16 cellular contexts compared by ENCODE assay signal in genomic region chr3:52171577-52172261, GRCh38. TPM values are rescaled to one million over a fixed set of nuclear protein-coding genes. Genes with fewer than 3 reads are reported as not detected.
A peak's percentile ranks its signal among the peaks of the same experiment; 100 is the strongest.
DNase-seq lines count a peak whose midpoint lies in the region; ATAC-seq, FAIRE-seq and TF ChIP-seq lines count a peak whose summit lies in the region.
"Had no signal": no experiment of that assay in that cellular context is flagged by ENCODE, and none has a peak within 500 bp of the region (broad histone marks: within the 10 kb centered on the region; RNA-seq: fewer than 3 reads in every experiment).

No MANE protein-coding gene starts in this region.

- H3K9me3 Mint-ChIP-seq in nephron progenitor cell, result no peaks in the 10 kb centered on the region
- H3K9me3 Mint-ChIP-seq: mesothelial cell of epicardium had no signal

- peaks cover 7% of the 10 kb centered on the region for H3K4me1 Mint-ChIP-seq in nephron progenitor cell

- H3K36me3 Mint-ChIP-seq in nephron progenitor cell (ENCODE audit: low read depth), result no peaks in the 10 kb centered on the region
- H3K36me3 Mint-ChIP-seq: mesothelial cell of epicardium had no signal

- no peak overlapping the region for H3K4me3 ChIP-seq in AG10803 (ENCODE audit: low read length)
- no peak overlapping the region for H3K4me3 ChIP-seq in bronchial epithelial cell (ENCODE audit: low read depth, low read length)
- H3K4me3 ChIP-seq: coronary artery, heart left ventricle had no signal

- H3K27me3 Mint-ChIP-seq in nephron progenitor cell (ENCODE audit: low read depth, poor library complexity), result peaks cover 6% of the 10 kb centered on the region

- H3K4me3 Mint-ChIP-seq in nephron progenitor cell, result no peak overlapping the region
- H3K4me3 Mint-ChIP-seq: mesothelial cell of epicardium had no signal

- H3K36me3 ChIP-seq in bronchial epithelial cell (ENCODE audit: control insufficient read depth, insufficient read depth, low read length), result no peaks in the 10 kb centered on the region
- H3K36me3 ChIP-seq: heart left ventricle had no signal

- H3K27me3 ChIP-seq in bronchial epithelial cell (ENCODE audit: control insufficient read depth, insufficient read depth, low read length), result no peaks in the 10 kb centered on the region
- H3K27me3 ChIP-seq: heart left ventricle had no signal

- TF ChIP-seq CTCF in AG10803 (conservative IDR thresholded peaks at IDR 0.05; ENCODE audit: low read length) (peak; percentile 31), bronchial epithelial cell (IDR thresholded peaks at IDR 0.05; ENCODE audit: insufficient read depth, low read length, severe bottlenecking) (peak; percentile 31), nephron progenitor cell (IDR thresholded peaks at IDR 0.05) (no peak)

- ATAC-seq in HG02970 (IDR thresholded peaks at IDR 0.05; ENCODE audit: low FRiP score, unreplicated experiment), result no peak

- peak; percentile 59 for DNase-seq in AG10803 (ENCODE audit: low read depth)
- DNase-seq in NCI-H82 (lab: John Stamatoyannopoulos, UW), result peak; percentile 74
- peak; percentile 75 for DNase-seq in bronchial epithelial cell (ENCODE audit: low read depth)
- DNase-seq in nephron progenitor cell, result no peak
- no peak for DNase-seq in NK-92 treated with Interleukin-12 subunit alpha and Interleukin-12 subunit beta, amount 100 ng/mL, for 24 hours (lab: John Stamatoyannopoulos, UW)
- DNase-seq in activated CD4-positive, alpha-beta T cell treated with anti-CD3 and anti-CD28 coated beads, Interleukin-2, amount 50 U/mL, for 4 hours, result no peak
- DNase-seq in NCI-H526 (lab: John Stamatoyannopoulos, UW), result no peak
- DNase-seq: activated effector memory CD4-positive, alpha-beta T cell treated with anti-CD3 and anti-CD28 coated beads, Interleukin-2, amount 50 U/mL, for 16 hours; H7; heart left ventricle; Kasumi-1; NCI-H2171 treated with DMSO at 0.1 percent for 48 hours; Right ventricle myocardium superior had no signal

- H3K27ac Mint-ChIP-seq in nephron progenitor cell, result peak overlapping the region; percentile 0
- H3K27ac Mint-ChIP-seq: mesothelial cell of epicardium had no signal

- peak; percentile 36 for FAIRE-seq in bronchial epithelial cell (lab: Jason Lieb, UNC)

RNA-seq across cellular contexts. Expression of gene POC1A, which starts 17.5 kb away (rescaled TPM):
- 1.8 and 3.3 TPM in 2 replicates for total RNA-seq in bronchial epithelial cell

RNA-seq across cellular contexts. Expression of gene ALAS1, which starts 26.2 kb away (rescaled TPM):
- 32.1 and 66.7 TPM in 2 replicates for total RNA-seq in bronchial epithelial cell

RNA-seq across cellular contexts. Expression of gene TLR9, which starts 53.7 kb away (rescaled TPM):
- not detected in 2 replicates for total RNA-seq in bronchial epithelial cell
- total RNA-seq: H7 had no signal

Comparison
In these comparisons a context has a peak if more than half of its experiments do, and no peak if none do; other contexts are left out.
1. DNase-seq: peak in AG10803 (single experiment), NCI-H82 (single experiment) and bronchial epithelial cell (single experiment); none in nephron progenitor cell (single experiment), NK-92 treated with Interleukin-12 subunit alpha and Interleukin-12 subunit beta, amount 100 ng/mL, for 24 hours (single experiment), activated CD4-positive, alpha-beta T cell treated with anti-CD3 and anti-CD28 coated beads, Interleukin-2, amount 50 U/mL, for 4 hours (0 of 2) and NCI-H526 (0 of 2).